ENCODE assay signal across 25 cellular contexts in the genomic region with DNA sequence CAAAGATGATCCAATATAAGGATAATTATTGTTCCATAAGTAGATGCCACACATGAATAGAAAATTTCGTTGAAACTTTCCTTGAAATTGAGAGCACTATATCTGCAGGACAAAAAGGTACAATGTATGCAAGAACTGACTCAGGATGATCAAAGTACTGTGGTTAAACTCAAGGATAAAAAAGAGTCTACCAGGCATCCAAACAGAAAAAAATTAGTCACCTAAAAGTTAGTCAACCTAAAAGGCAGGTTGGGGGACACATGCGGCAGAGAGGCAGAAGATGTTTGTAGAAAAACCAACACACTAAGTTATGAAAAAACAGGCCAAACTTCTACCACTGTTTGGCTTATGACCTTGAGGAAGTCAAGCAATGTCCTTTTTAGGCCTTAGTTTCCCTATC.
A peak's percentile ranks its signal among the peaks of the same experiment; 100 is the strongest.
DNase-seq lines count a peak whose midpoint lies in the region; ATAC-seq and TF ChIP-seq lines count a peak whose summit lies in the region.
"Had no signal": no experiment of that assay in that cellular context is flagged by ENCODE, and none has a peak within 500 bp of the region (broad histone marks: within the 10 kb centered on the region; RNA-seq: fewer than 3 reads in every experiment).

No MANE protein-coding gene starts in this region.

- H3K9me3 ChIP-seq in right atrium auricular region: no peaks in the 10 kb centered on the region
- H3K9me3 ChIP-seq: mucosa of descending colon, pancreas, SJSA1, thyroid gland had no signal

- ATAC-seq in natural killer cell (no peak), HG02588 (IDR thresholded peaks at IDR 0.05; ENCODE audit: unreplicated experiment) (no peak), HG02623 (IDR thresholded peaks at IDR 0.05; ENCODE audit: unreplicated experiment) (no peak)
- no peak for ATAC-seq in natural killer cell treated with Interleukin-12 subunit alpha and Interleukin-12 subunit beta and Interleukin-15 and Interleukin-18, amount 100 ng/mL, for 72 hours
- ATAC-seq: effector memory CD8-positive, alpha-beta T cell; mucosa of descending colon; pancreas had no signal

- H3K4me3 ChIP-seq in epithelial cell of esophagus (ENCODE audit: low read length) (no peak overlapping the region), right atrium auricular region (no peak overlapping the region)
- H3K4me3 ChIP-seq: hepatocyte, mucosa of descending colon, pancreas, SJSA1, thyroid gland had no signal

- TF ChIP-seq CTCF in natural killer cell (IDR thresholded peaks at IDR 0.05) (no peak), epithelial cell of esophagus (IDR thresholded peaks at IDR 0.05; ENCODE audit: insufficient read depth, low read depth, low read length, missing control alignments) (no peak), right atrium auricular region (IDR thresholded peaks at IDR 0.05) (no peak)

- no peaks in the 10 kb centered on the region for H3K36me3 ChIP-seq in right atrium auricular region
- H3K36me3 ChIP-seq: pancreas, thyroid gland had no signal

- H3K27me3 ChIP-seq in right atrium auricular region: no peaks in the 10 kb centered on the region
- H3K27me3 ChIP-seq: hepatocyte, pancreas, SJSA1, thyroid gland had no signal

- H3K27me3 Mint-ChIP-seq in natural killer cell (ENCODE audit: low read depth in 2 of 2): no peaks in the 10 kb centered on the region
- no peaks in the 10 kb centered on the region for H3K27me3 Mint-ChIP-seq in natural killer cell treated with Interleukin-12 subunit alpha and Interleukin-12 subunit beta and Interleukin-15 and Interleukin-18, amount 100 ng/mL, for 72 hours
- H3K27me3 Mint-ChIP-seq in stimulated activated naive CD8-positive, alpha-beta T cell treated with anti-CD3 and anti-CD28 coated beads, Interleukin-15, Interleukin-2, amounts not matched to agents 100 ng/mL and 50 ng/mL, for 24 hours: no peaks in the 10 kb centered on the region
- H3K27me3 Mint-ChIP-seq: effector memory CD8-positive, alpha-beta T cell had no signal

- DNase-seq in natural killer cell (no peak), SW480 (ENCODE audit: low spot score) (peak; percentile 2), epithelial cell of esophagus (ENCODE audit: low read depth) (peak; percentile 60), right atrium auricular region (ENCODE audit: low spot score) (no peak)
- no peak for DNase-seq in natural killer cell treated with Interleukin-12 subunit alpha and Interleukin-12 subunit beta and Interleukin-15 and Interleukin-18, amount 100 ng/mL, for 72 hours (ENCODE audit: low spot score)
- DNase-seq: activated CD8-positive, alpha-beta memory T cell treated with anti-CD3 and anti-CD28 coated beads for 24 hours; activated gamma-delta T cell treated with Interleukin-2 at 50 U/mL for 16 hours; Calu3; caudate nucleus; effector memory CD8-positive, alpha-beta T cell; GDM1; H7; mucosa of descending colon; MV-4-11; NCI-H2029 treated with DMSO at 0.1 percent for 48 hours; NCI-H524; pancreas; stimulated activated CD4-positive, alpha-beta T cell treated with anti-CD3 and anti-CD28 coated beads, Interleukin-4, amount 100 ng/mL, for 24 hours; stimulated activated CD8-positive, alpha-beta memory T cell treated with anti-CD3 and anti-CD28 coated beads, Interleukin-4, amount 100 ng/mL, for 48 hours; thyroid gland had no signal

- intact Hi-C loops in natural killer cell (cut with micrococcal nuclease): no loop called here

- H3K4me3 Mint-ChIP-seq in natural killer cell: no peak overlapping the region
- no peak overlapping the region for H3K4me3 Mint-ChIP-seq in natural killer cell treated with Interleukin-12 subunit alpha and Interleukin-12 subunit beta and Interleukin-15 and Interleukin-18, amount 100 ng/mL, for 72 hours
- H3K4me3 Mint-ChIP-seq in stimulated activated naive CD8-positive, alpha-beta T cell treated with anti-CD3 and anti-CD28 coated beads, Interleukin-15, Interleukin-2, amounts not matched to agents 100 ng/mL and 50 ng/mL, for 24 hours: no peak overlapping the region

- peaks cover 81 to 83% of the 10 kb centered on the region in 2 donors for H3K4me1 Mint-ChIP-seq in natural killer cell
- H3K4me1 Mint-ChIP-seq in natural killer cell treated with Interleukin-12 subunit alpha and Interleukin-12 subunit beta and Interleukin-15 and Interleukin-18, amount 100 ng/mL, for 72 hours (ENCODE audit: low read depth in 2 of 2): peaks cover 61 to 71% of the 10 kb centered on the region in 2 donors
- peaks cover 82% of the 10 kb centered on the region for H3K4me1 Mint-ChIP-seq in stimulated activated naive CD8-positive, alpha-beta T cell treated with anti-CD3 and anti-CD28 coated beads, Interleukin-15, Interleukin-2, amounts not matched to agents 100 ng/mL and 50 ng/mL, for 24 hours (ENCODE audit: low read depth)

- H3K36me3 Mint-ChIP-seq in natural killer cell: no peaks in the 10 kb centered on the region
- no peaks in the 10 kb centered on the region for H3K36me3 Mint-ChIP-seq in natural killer cell treated with Interleukin-12 subunit alpha and Interleukin-12 subunit beta and Interleukin-15 and Interleukin-18, amount 100 ng/mL, for 72 hours
- peaks cover 9% of the 10 kb centered on the region for H3K36me3 Mint-ChIP-seq in stimulated activated naive CD8-positive, alpha-beta T cell treated with anti-CD3 and anti-CD28 coated beads, Interleukin-15, Interleukin-2, amounts not matched to agents 100 ng/mL and 50 ng/mL, for 24 hours (ENCODE audit: low read depth)

- peak overlapping the region; percentile 12 to 24 for H3K27ac Mint-ChIP-seq in natural killer cell
- H3K27ac Mint-ChIP-seq in natural killer cell treated with Interleukin-12 subunit alpha and Interleukin-12 subunit beta and Interleukin-15 and Interleukin-18, amount 100 ng/mL, for 72 hours: no peak overlapping the region
- H3K27ac Mint-ChIP-seq in stimulated activated naive CD8-positive, alpha-beta T cell treated with anti-CD3 and anti-CD28 coated beads, Interleukin-15, Interleukin-2, amounts not matched to agents 100 ng/mL and 50 ng/mL, for 24 hours: peak overlapping the region; percentile 76
- H3K27ac Mint-ChIP-seq: effector memory CD8-positive, alpha-beta T cell had no signal

- no peaks in the 10 kb centered on the region for H3K9me3 Mint-ChIP-seq in natural killer cell
- no peaks in the 10 kb centered on the region for H3K9me3 Mint-ChIP-seq in natural killer cell treated with Interleukin-12 subunit alpha and Interleukin-12 subunit beta and Interleukin-15 and Interleukin-18, amount 100 ng/mL, for 72 hours
- no peaks in the 10 kb centered on the region for H3K9me3 Mint-ChIP-seq in stimulated activated naive CD8-positive, alpha-beta T cell treated with anti-CD3 and anti-CD28 coated beads, Interleukin-15, Interleukin-2, amounts not matched to agents 100 ng/mL and 50 ng/mL, for 24 hours
- H3K9me3 Mint-ChIP-seq: effector memory CD8-positive, alpha-beta T cell had no signal

- H3K4me1 ChIP-seq in right atrium auricular region: peaks cover 0 to 39% of the 10 kb centered on the region in 2 donors

- H3K27ac ChIP-seq in right atrium auricular region: no peak overlapping the region
- H3K27ac ChIP-seq: hepatocyte, pancreas, SJSA1, thyroid gland had no signal

Comparison
In these comparisons a context has a peak if more than half of its experiments do, and no peak if none do; other contexts are left out.
1. H3K27ac Mint-ChIP-seq: peak in natural killer cell (2 of 2) and stimulated activated naive CD8-positive, alpha-beta T cell treated with anti-CD3 and anti-CD28 coated beads, Interleukin-15, Interleukin-2, amounts not matched to agents 100 ng/mL and 50 ng/mL, for 24 hours (single experiment); none in natural killer cell treated with Interleukin-12 subunit alpha and Interleukin-12 subunit beta and Interleukin-15 and Interleukin-18, amount 100 ng/mL, for 72 hours (0 of 2).
2. DNase-seq: peak in SW480 (single experiment) and epithelial cell of esophagus (single experiment); none in natural killer cell (single experiment), natural killer cell treated with Interleukin-12 subunit alpha and Interleukin-12 subunit beta and Interleukin-15 and Interleukin-18, amount 100 ng/mL, for 72 hours (single experiment) and right atrium auricular region (single experiment).